16 cellular contexts compared by ENCODE assay signal in the genomic region with DNA sequence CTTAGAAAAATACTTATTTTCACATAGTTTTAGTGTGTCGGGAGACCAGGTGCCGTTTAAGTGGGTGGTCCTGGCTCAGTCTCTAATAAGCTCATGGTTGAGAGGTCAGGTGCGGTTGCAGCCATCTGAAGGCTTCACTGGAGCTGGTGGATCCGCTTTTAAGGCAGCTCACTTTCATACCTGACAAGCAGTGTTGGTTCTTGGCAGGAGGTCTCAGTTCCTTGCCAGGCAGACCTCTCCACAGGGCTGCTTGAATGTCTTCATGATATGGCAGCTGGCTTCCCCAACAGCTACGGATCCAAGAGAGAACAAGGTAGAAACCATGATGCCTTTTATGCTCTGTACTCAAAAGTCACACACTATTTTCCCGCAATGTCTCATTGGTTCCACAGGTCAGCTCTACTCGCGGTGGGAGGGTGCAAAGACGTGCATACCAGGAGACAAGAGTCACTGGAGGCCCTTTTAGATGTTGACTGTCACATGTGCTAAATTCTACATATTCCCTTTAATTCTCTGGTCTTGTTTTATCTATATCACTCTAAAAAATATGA. TPM values are rescaled to one million over a fixed set of nuclear protein-coding genes. Genes with fewer than 3 reads are reported as not detected.
DNase-seq lines count a peak whose midpoint lies in the region; ATAC-seq and TF ChIP-seq lines count a peak whose summit lies in the region.
"Had no signal": no experiment of that assay in that cellular context is flagged by ENCODE, and none has a peak within 500 bp of the region (broad histone marks: within the 10 kb centered on the region; RNA-seq: fewer than 3 reads in every experiment).

No MANE protein-coding gene starts in this region.

- H3K27ac ChIP-seq in GM23338 (ENCODE audit: low read depth): no peak overlapping the region
- H3K27ac ChIP-seq in osteoblast (ENCODE audit: low read depth, low read length): no peak overlapping the region
- H3K27ac ChIP-seq in sigmoid colon: no peak overlapping the region
- H3K27ac ChIP-seq: BLaER1, KMS-11, SK-N-MC had no signal

- no peaks in the 10 kb centered on the region for H3K9me2 ChIP-seq in GM23338 (ENCODE audit: insufficient read depth)

- TF ChIP-seq EP300 in sigmoid colon (IDR thresholded peaks at IDR 0.05): no peak

- DNase-seq in GM23338 (ENCODE audit: low spot score) (peak; percentile 1), WTC11 (ENCODE audit: low spot score) (no peak), chondrocyte (ENCODE audit: low spot score) (no peak), osteoblast (ENCODE audit: insufficient read length, low spot score, missing footprints) (peak; percentile 82), sigmoid colon (no peak), NCI-H446 (lab: John Stamatoyannopoulos, UW) (no peak), left colon (no peak)
- no peak for DNase-seq in stimulated activated naive CD8-positive, alpha-beta T cell treated with anti-CD3 and anti-CD28 coated beads, Interleukin-15, amount 100 ng/mL, for 72 hours
- DNase-seq: CD4-positive, CD25-positive, alpha-beta regulatory T cell; MM.1S; NCI-H2029; NCI-H510A; SIG-M5 had no signal

- ATAC-seq in GM23338 (peak; percentile 61), WTC11 (peak; percentile 48), left colon (no peak)
- ATAC-seq in stimulated activated naive CD8-positive, alpha-beta T cell treated with anti-CD3 and anti-CD28 coated beads, Interleukin-15, amount 100 ng/mL, for 72 hours: no peak

- CTCF ChIA-PET in WTC11 (lab: Charles Lee): interaction anchor here (1.0 to 1.2 kb wide), 4 partner anchors 11 to 125 kb away, joined by 3 to 5 read pairs (median 4); no protein-coding TSS in a partner anchor

- H3K36me3 ChIP-seq in GM23338 (ENCODE audit: insufficient read depth) (no peaks in the 10 kb centered on the region), osteoblast (ENCODE audit: insufficient read depth, low read length) (no peaks in the 10 kb centered on the region), sigmoid colon (no peaks in the 10 kb centered on the region)
- H3K36me3 ChIP-seq: BLaER1 had no signal

- no peak overlapping the region for H3K4me3 Mint-ChIP-seq in GM23338
- H3K4me3 Mint-ChIP-seq in WTC11: no peak overlapping the region
- no peak overlapping the region for H3K4me3 Mint-ChIP-seq in chondrocyte (ENCODE audit: unreplicated experiment)
- H3K4me3 Mint-ChIP-seq in stimulated activated naive CD8-positive, alpha-beta T cell treated with anti-CD3 and anti-CD28 coated beads, Interleukin-15, amount 100 ng/mL, for 72 hours: no peak overlapping the region
- H3K4me3 Mint-ChIP-seq: CD4-positive, CD25-positive, alpha-beta regulatory T cell had no signal

- H3K4me1 ChIP-seq in GM23338 (ENCODE audit: insufficient read depth): no peaks in the 10 kb centered on the region
- H3K4me1 ChIP-seq in osteoblast (ENCODE audit: insufficient read depth, low read length): no peaks in the 10 kb centered on the region
- no peaks in the 10 kb centered on the region for H3K4me1 ChIP-seq in sigmoid colon
- H3K4me1 ChIP-seq: BLaER1 had no signal

- H4K20me1 ChIP-seq in GM23338 (replicated peaks; ENCODE audit: insufficient read depth) (no peaks in the 10 kb centered on the region), osteoblast (ENCODE audit: insufficient read depth, low read length) (no peaks in the 10 kb centered on the region)
- H4K20me1 ChIP-seq: BLaER1 had no signal

- intact Hi-C loops in sigmoid colon (cut with DNase I) (no loop called here), left colon (cut with DNase I, micrococcal nuclease) (no loop called here)

- no peaks in the 10 kb centered on the region for H3K79me2 ChIP-seq in GM23338 (replicated peaks; ENCODE audit: insufficient read depth)
- no peaks in the 10 kb centered on the region for H3K79me2 ChIP-seq in osteoblast (ENCODE audit: insufficient read depth, low read length)

- WGBS in sigmoid colon, 2 donors: 92 to 93% methylated on average over 9 of the region's 9 CpGs

- no peak for TF ChIP-seq POLR2A in sigmoid colon (IDR thresholded peaks at IDR 0.05)

- H3K4me2 ChIP-seq in GM23338: no peak overlapping the region
- H3K4me2 ChIP-seq in osteoblast (ENCODE audit: insufficient read depth, low read length): no peak overlapping the region
- H3K4me2 ChIP-seq: BLaER1, KMS-11 had no signal

- POLR2A ChIA-PET in WTC11 (lab: Charles Lee): no interaction called here

- H2AFZ ChIP-seq in GM23338 (0 out of 2 replicates have a peak overlapping the region, but pooled peaks have one; percentile 23), osteoblast (ENCODE audit: low read length) (no peak overlapping the region)

- H3F3A ChIP-seq in GM23338 (replicated peaks; ENCODE audit: low read depth): no peaks in the 10 kb centered on the region

- H3K27ac Mint-ChIP-seq in GM23338 (no peak overlapping the region), WTC11 (no peak overlapping the region), chondrocyte (ENCODE audit: unreplicated experiment) (peak overlapping the region; percentile 81)
- H3K27ac Mint-ChIP-seq in stimulated activated naive CD8-positive, alpha-beta T cell treated with anti-CD3 and anti-CD28 coated beads, Interleukin-15, amount 100 ng/mL, for 72 hours: no peak overlapping the region
- H3K27ac Mint-ChIP-seq: CD4-positive, CD25-positive, alpha-beta regulatory T cell had no signal

- TF ChIP-seq CTCF in GM23338 (conservative IDR thresholded peaks at IDR 0.05; ENCODE audit: low read depth in 2 of 2) (no peak), WTC11 (IDR thresholded peaks at IDR 0.05) (no peak), chondrocyte (IDR thresholded peaks at IDR 0.05) (no peak), osteoblast (IDR thresholded peaks at IDR 0.05; ENCODE audit: extremely low read depth, low read depth, low read length) (no peak), sigmoid colon (IDR thresholded peaks at IDR 0.05) (no peak)

- H3K4me1 Mint-ChIP-seq in GM23338 (peaks cover 10% of the 10 kb centered on the region; the same call in 1 of the 3 replicates), WTC11 (peaks cover 15% of the 10 kb centered on the region), chondrocyte (ENCODE audit: low read depth) (peaks cover 22% of the 10 kb centered on the region)
- no peaks in the 10 kb centered on the region for H3K4me1 Mint-ChIP-seq in stimulated activated naive CD8-positive, alpha-beta T cell treated with anti-CD3 and anti-CD28 coated beads, Interleukin-15, amount 100 ng/mL, for 72 hours

- H3K9me3 Mint-ChIP-seq in GM23338 (no peaks in the 10 kb centered on the region), WTC11 (peaks cover 4% of the 10 kb centered on the region; the same call in 1 of the 2 replicates), chondrocyte (ENCODE audit: low read depth) (peaks cover 5% of the 10 kb centered on the region)
- no peaks in the 10 kb centered on the region for H3K9me3 Mint-ChIP-seq in stimulated activated naive CD8-positive, alpha-beta T cell treated with anti-CD3 and anti-CD28 coated beads, Interleukin-15, amount 100 ng/mL, for 72 hours
- H3K9me3 Mint-ChIP-seq: CD4-positive, CD25-positive, alpha-beta regulatory T cell had no signal

- no peaks in the 10 kb centered on the region for H3K27me3 Mint-ChIP-seq in GM23338 (ENCODE audit: insufficient read depth, low read depth, poor library complexity)
- no peaks in the 10 kb centered on the region for H3K27me3 Mint-ChIP-seq in WTC11 (ENCODE audit: low read depth)
- no peaks in the 10 kb centered on the region for H3K27me3 Mint-ChIP-seq in chondrocyte (ENCODE audit: low read depth)
- H3K27me3 Mint-ChIP-seq in stimulated activated naive CD8-positive, alpha-beta T cell treated with anti-CD3 and anti-CD28 coated beads, Interleukin-15, amount 100 ng/mL, for 72 hours: no peaks in the 10 kb centered on the region

- H3K9me3 ChIP-seq in osteoblast (ENCODE audit: low read depth, low read length) (no peaks in the 10 kb centered on the region), sigmoid colon (no peaks in the 10 kb centered on the region)
- H3K9me3 ChIP-seq: BLaER1 had no signal

- H3K36me3 Mint-ChIP-seq in GM23338 (ENCODE audit: low read depth): no peaks in the 10 kb centered on the region
- no peaks in the 10 kb centered on the region for H3K36me3 Mint-ChIP-seq in WTC11
- no peaks in the 10 kb centered on the region for H3K36me3 Mint-ChIP-seq in chondrocyte (ENCODE audit: low read depth)
- H3K36me3 Mint-ChIP-seq: CD4-positive, CD25-positive, alpha-beta regulatory T cell had no signal

- H3K4me3 ChIP-seq in GM23338 (no peak overlapping the region), osteoblast (ENCODE audit: insufficient read depth, low read length) (no peak overlapping the region), sigmoid colon (no peak overlapping the region)
- H3K4me3 ChIP-seq: BLaER1, SK-N-MC had no signal

- H3K27me3 ChIP-seq in GM23338 (ENCODE audit: insufficient read depth): no peaks in the 10 kb centered on the region
- no peaks in the 10 kb centered on the region for H3K27me3 ChIP-seq in osteoblast (ENCODE audit: insufficient read depth, low read length)
- no peaks in the 10 kb centered on the region for H3K27me3 ChIP-seq in sigmoid colon
- H3K27me3 ChIP-seq: BLaER1 had no signal

TF ChIP-seq in GM23338, 12 proteins besides CTCF, POLR2A, EP300 and RAD21:
- TF ChIP-seq NANOG (IDR thresholded peaks at IDR 0.05; ENCODE audit: borderline replicate concordance): no peak

TF ChIP-seq in WTC11, 78 proteins besides CTCF, POLR2A, EP300 and RAD21 (continues in another document):
- no peak for TF ChIP-seq ZNF138 (CRISPR knock-in tag; conservative IDR thresholded peaks at IDR 0.05)
- TF ChIP-seq SOX15 (CRISPR knock-in tag; IDR thresholded peaks at IDR 0.05): no peak
- no peak for TF ChIP-seq SMAD4 (CRISPR knock-in tag; IDR thresholded peaks at IDR 0.05)
- no peak for TF ChIP-seq MXD4 (CRISPR knock-in tag; IDR thresholded peaks at IDR 0.05; ENCODE audit: borderline replicate concordance)
- TF ChIP-seq ZNF263 (CRISPR knock-in tag; IDR thresholded peaks at IDR 0.05; ENCODE audit: low read depth): no peak
- TF ChIP-seq, protein P1, sequence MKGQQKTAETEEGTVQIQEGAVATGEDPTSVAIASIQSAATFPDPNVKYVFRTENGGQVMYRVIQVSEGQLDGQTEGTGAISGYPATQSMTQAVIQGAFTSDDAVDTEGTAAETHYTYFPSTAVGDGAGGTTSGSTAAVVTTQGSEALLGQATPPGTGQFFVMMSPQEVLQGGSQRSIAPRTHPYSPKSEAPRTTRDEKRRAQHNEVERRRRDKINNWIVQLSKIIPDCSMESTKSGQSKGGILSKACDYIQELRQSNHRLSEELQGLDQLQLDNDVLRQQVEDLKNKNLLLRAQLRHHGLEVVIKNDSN (CRISPR knock-in tag; IDR thresholded peaks at IDR 0.05): no peak
- TF ChIP-seq FOXJ3 (CRISPR knock-in tag; IDR thresholded peaks at IDR 0.05; ENCODE audit: borderline replicate concordance): no peak
- TF ChIP-seq IRF2 (CRISPR knock-in tag; IDR thresholded peaks at IDR 0.05; ENCODE audit: borderline replicate concordance, low read depth): no peak
- no peak for TF ChIP-seq ZNF671 (CRISPR knock-in tag; IDR thresholded peaks at IDR 0.05)

RNA-seq across cellular contexts. Expression of a gene that starts 8.0 kb away (rescaled TPM):
- total RNA-seq in GM23338 (2014; rRNA removed; shearing (Covaris generic)): 42.4 and 43.5 TPM in 2 replicates
- 12.6 and 15.7 TPM in 2 replicates for polyA plus RNA-seq in GM23338 (2016; fragmentation: Nextera tagmentation; extraction: Ambion mirVana)
- total RNA-seq in WTC11 (2021): 30.7 to 36.9 TPM (median 30.7 TPM) in 3 replicates
- 36.0 to 43.0 TPM (median 39.6 TPM) in 3 replicates for total RNA-seq in chondrocyte
- total RNA-seq in osteoblast: 42.0 and 50.4 TPM in 2 replicates
- 10 to 100 TPM; 38.6 to 54.3 (median 49.1) TPM for total RNA-seq in sigmoid colon
- 1 to 10 TPM in 2 of 3 donors, under 1 TPM in 1; 0.92 to 8.2 (median 5.4) TPM for polyA plus RNA-seq in sigmoid colon
- total RNA-seq in left colon: 10 to 100 TPM; 14.5 to 17.1 TPM

Comparison
In these comparisons a context has a peak if more than half of its experiments do, and no peak if none do; other contexts are left out.
1. ATAC-seq: peak in GM23338 (single experiment) and WTC11 (single experiment); none in stimulated activated naive CD8-positive, alpha-beta T cell treated with anti-CD3 and anti-CD28 coated beads, Interleukin-15, amount 100 ng/mL, for 72 hours (single experiment) and left colon (single experiment).
2. DNase-seq: peak in GM23338 (single experiment) and osteoblast (single experiment); none in WTC11 (single experiment), chondrocyte (single experiment), sigmoid colon (single experiment), stimulated activated naive CD8-positive, alpha-beta T cell treated with anti-CD3 and anti-CD28 coated beads, Interleukin-15, amount 100 ng/mL, for 72 hours (0 of 2), NCI-H446 (0 of 2) and left colon (0 of 2).